15 cellular contexts compared by ENCODE assay signal in the genomic region with DNA sequence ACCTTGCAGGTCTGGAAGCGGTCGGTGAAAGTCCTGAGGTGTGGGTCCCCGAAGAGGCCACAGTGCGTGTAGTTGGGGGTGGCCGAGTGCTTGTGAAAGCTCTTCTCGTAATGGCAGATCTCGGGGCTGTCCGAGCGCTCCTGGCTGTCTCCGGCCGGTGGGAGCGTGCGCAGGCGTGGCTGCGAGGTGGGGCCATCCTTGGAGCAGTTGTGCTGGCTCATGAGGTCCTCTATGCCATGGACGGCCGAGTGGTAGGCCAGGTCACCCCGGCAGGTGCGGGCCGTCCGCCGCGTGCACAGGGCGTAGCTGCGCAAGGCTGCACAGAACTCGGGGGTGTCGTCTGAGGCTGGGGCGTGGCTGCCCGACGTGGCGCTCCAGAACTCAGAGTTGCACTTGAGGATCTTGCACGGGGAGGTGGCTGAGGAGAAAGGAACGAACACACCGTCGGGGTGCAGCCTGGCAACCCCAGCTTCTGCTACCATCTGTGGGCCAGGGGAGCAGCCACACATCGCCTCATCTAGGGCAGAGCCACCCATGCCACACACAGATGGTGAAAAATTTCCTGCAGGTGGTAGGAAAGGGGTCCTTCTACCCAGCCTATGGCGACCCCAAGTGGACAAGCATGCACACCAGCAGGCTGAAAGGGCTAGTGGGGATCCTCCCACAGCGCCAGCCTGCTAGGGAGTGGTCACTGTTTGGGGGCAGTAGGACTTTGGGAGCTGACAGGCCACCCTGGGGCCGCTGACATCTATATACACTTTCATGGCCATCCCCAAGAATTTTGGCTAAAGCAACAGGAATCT. TPM values are rescaled to one million over a fixed set of nuclear protein-coding genes. Genes with fewer than 3 reads are reported as not detected.
DNase-seq lines count a peak whose midpoint lies in the region; ATAC-seq and TF ChIP-seq lines count a peak whose summit lies in the region.
"Had no signal": no experiment of that assay in that cellular context is flagged by ENCODE, and none has a peak within 500 bp of the region (broad histone marks: within the 10 kb centered on the region; RNA-seq: fewer than 3 reads in every experiment).

No MANE protein-coding gene starts in this region.

- no peak overlapping the region for H3K27ac Mint-ChIP-seq in activated T-cell treated with anti-CD3 and anti-CD28 coated beads, Interleukin-2, amount 50 U/mL, for 72 hours

- peak; percentile 10; the same call in 1 of the 2 replicates for TF ChIP-seq CTCF in LNCaP clone FGC (IDR thresholded peaks at IDR 0.05; ENCODE audit: control insufficient read depth, extremely low read depth, insufficient read depth)
- TF ChIP-seq CTCF in astrocyte of the cerebellum (IDR thresholded peaks at IDR 0.05; ENCODE audit: low read depth, low read length, missing control alignments): peak; percentile 23

- H3K9me3 Mint-ChIP-seq in activated T-cell treated with anti-CD3 and anti-CD28 coated beads, Interleukin-2, amount 50 U/mL, for 72 hours: no peaks in the 10 kb centered on the region

- peak; percentile 12 to 34 for DNase-seq in activated T-cell treated with anti-CD3 and anti-CD28 coated beads, Interleukin-2, amount 50 U/mL, for 72 hours
- no peak for DNase-seq in activated T-cell treated with anti-CD3 and anti-CD28 coated beads, Interleukin-2, amount 50 U/mL, for 1 hour
- no peak for DNase-seq in LNCaP clone FGC (ENCODE audit: low read depth)
- DNase-seq in astrocyte of the cerebellum (ENCODE audit: low read depth): no peak
- DNase-seq in stimulated activated CD8-positive, alpha-beta memory T cell treated with anti-CD3 and anti-CD28 coated beads, Interleukin-4, amount 100 ng/mL, for 48 hours: peak; percentile 42
- DNase-seq in HT-29 (ENCODE audit: low spot score): no peak
- no peak for DNase-seq in NCI-H1092 (lab: John Stamatoyannopoulos, UW)
- DNase-seq in MV-4-11 (lab: John Stamatoyannopoulos, UW): no peak
- DNase-seq: activated CD4-positive, CD25-positive, alpha-beta regulatory T cell treated with anti-CD3 and anti-CD28 coated beads, Interleukin-2, amount 50 U/mL, for 72 hours; cerebellar nuclear complex; KG1; NCI-H510A; SIG-M5 had no signal

- ATAC-seq in activated T-cell treated with anti-CD3 and anti-CD28 coated beads, Interleukin-2, amount 50 U/mL, for 72 hours (replicated peaks in 1 of 2): peak; percentile 30 to 41

- H3K36me3 Mint-ChIP-seq in activated T-cell treated with anti-CD3 and anti-CD28 coated beads, Interleukin-2, amount 50 U/mL, for 72 hours (ENCODE audit: insufficient read depth in 2 of 2): no peaks in the 10 kb centered on the region

- H3K4me3 ChIP-seq in LNCaP clone FGC (ENCODE audit: low read depth, low read length) (no peak overlapping the region), astrocyte of the cerebellum (ENCODE audit: low read depth, low read length) (no peak overlapping the region)
- H3K4me3 ChIP-seq: right atrium auricular region, upper lobe of left lung had no signal

- no peaks in the 10 kb centered on the region for H3K27me3 Mint-ChIP-seq in activated T-cell treated with anti-CD3 and anti-CD28 coated beads, Interleukin-2, amount 50 U/mL, for 72 hours (ENCODE audit: low read depth)

- no peak overlapping the region for H3K4me3 Mint-ChIP-seq in activated T-cell treated with anti-CD3 and anti-CD28 coated beads, Interleukin-2, amount 50 U/mL, for 72 hours

- in situ Hi-C loops in astrocyte of the cerebellum (cut with HindIII; ENCODE audit: low sequenced_read_pairs): no loop called here

- H3K4me1 Mint-ChIP-seq in activated T-cell treated with anti-CD3 and anti-CD28 coated beads, Interleukin-2, amount 50 U/mL, for 72 hours (ENCODE audit: low read depth): peaks cover 17% of the 10 kb centered on the region

RNA-seq across cellular contexts. Expression of gene RGMA, which starts 36.7 kb away (rescaled TPM):
- total RNA-seq in activated T-cell treated with anti-CD3 and anti-CD28 coated beads, Interleukin-2, amount 50 U/mL, for 72 hours: 1 to 10 TPM in 1 of 2 donors, under 1 TPM in 1; 0.53 to 1.7 TPM
- not detected in 2 replicates for total RNA-seq in HT-29 (2014; rRNA removed; shearing (Covaris generic))

Comparison
In these comparisons a context has a peak if more than half of its experiments do, and no peak if none do; other contexts are left out.
1. DNase-seq: peak in activated T-cell treated with anti-CD3 and anti-CD28 coated beads, Interleukin-2, amount 50 U/mL, for 72 hours (2 of 2) and stimulated activated CD8-positive, alpha-beta memory T cell treated with anti-CD3 and anti-CD28 coated beads, Interleukin-4, amount 100 ng/mL, for 48 hours (single experiment); none in activated T-cell treated with anti-CD3 and anti-CD28 coated beads, Interleukin-2, amount 50 U/mL, for 1 hour (single experiment), LNCaP clone FGC (single experiment), astrocyte of the cerebellum (single experiment), HT-29 (single experiment), NCI-H1092 (single experiment) and MV-4-11 (single experiment).